23 cellular contexts compared by ENCODE assay signal in the genomic region with DNA sequence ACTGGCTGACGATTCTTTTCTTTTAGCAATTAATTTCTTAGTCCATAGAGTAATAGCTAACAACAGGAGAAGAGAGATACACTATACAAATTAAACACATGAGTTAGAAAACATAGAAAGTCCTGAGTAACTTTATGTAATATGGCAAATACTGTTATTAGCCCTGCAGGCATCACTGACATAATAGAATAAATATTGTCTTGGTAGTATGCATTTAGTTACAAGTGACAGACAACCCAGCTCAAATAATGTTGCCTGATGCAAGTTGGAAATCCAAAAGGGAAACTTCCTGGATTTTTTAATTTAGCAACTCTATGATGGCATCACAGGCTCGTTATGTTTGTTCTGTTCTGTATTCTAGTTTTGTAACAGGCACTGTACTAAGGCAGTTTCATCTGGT.
"Had no signal": no experiment of that assay in that cellular context is flagged by ENCODE, and none has a peak within 500 bp of the region (broad histone marks: within the 10 kb centered on the region; RNA-seq: fewer than 3 reads in every experiment).

No MANE protein-coding gene starts in this region.

- H3K27me3 ChIP-seq: Peyer's patch, SJSA1 had no signal

- H3K36me3 ChIP-seq: Peyer's patch, SJSA1 had no signal

- H3K9me3 ChIP-seq: Peyer's patch, SJSA1 had no signal

- DNase-seq: IMR-90, Karpas-422, KG1, MV-4-11, NCI-H1048, NCI-H1105, NCI-H1417, NCI-H1436 treated with DMSO at 0.1 percent for 48 hours, NCI-H1694, NCI-H187 treated with DMSO at 0.1 percent for 48 hours, NCI-H2029 treated with DMSO at 0.1 percent for 48 hours, NCI-H2171 treated with DMSO at 0.1 percent for 48 hours, NCI-H345, NCI-H446 treated with DMSO at 0.1 percent for 48 hours, NCI-H524, NCI-H526 treated with DMSO at 0.1 percent for 48 hours, NCI-H748 treated with DMSO at 0.1 percent for 48 hours, Peyer's patch, Right ventricle myocardium superior, SIG-M5 had no signal

- H3K27ac ChIP-seq: Peyer's patch, SJSA1, SK-N-MC had no signal

- H3K4me1 ChIP-seq: Peyer's patch, SJSA1 had no signal

- ATAC-seq: HepG2 had no signal

- H3K4me3 ChIP-seq: Peyer's patch, SJSA1, SK-N-MC had no signal
